In genomic region chr6:42136508-42137191, GRCh38 we compare ENCODE assay signal across 8 cellular contexts. TPM values are rescaled to one million over a fixed set of nuclear protein-coding genes. Genes with fewer than 3 reads are reported as not detected.
DNase-seq lines count a peak whose midpoint lies in the region; ATAC-seq and TF ChIP-seq lines count a peak whose summit lies in the region.

No MANE protein-coding gene starts in this region.

- H3K27ac ChIP-seq in ascending aorta = no peak overlapping the region

- peaks cover 17% of the 10 kb centered on the region for H3K27me3 Mint-ChIP-seq in brain

- intact Hi-C loops in mucosa of descending colon (cut with DNase I, micrococcal nuclease) = no loop called here
- intact Hi-C loops in ascending aorta (cut with DNase I) = no loop called here

- DNase-seq in activated gamma-delta T cell treated with Interleukin-2 at 50 U/mL for 16 hours (peak; percentile 17), activated gamma-delta T cell (lab: John Stamatoyannopoulos, UW) (no peak), NCI-H69 (lab: John Stamatoyannopoulos, UW) (peak; percentile 94), mucosa of descending colon (no peak), NCI-H345 (lab: John Stamatoyannopoulos, UW) (no peak), NCI-H2107 (lab: John Stamatoyannopoulos, UW) (no peak), ascending aorta (ENCODE audit: low spot score in 2 of 2) (no peak)

- no peak for TF ChIP-seq CTCF in brain (conservative IDR thresholded peaks at IDR 0.05)
- no peak for TF ChIP-seq CTCF in mucosa of descending colon (IDR thresholded peaks at IDR 0.05)
- TF ChIP-seq CTCF in ascending aorta (IDR thresholded peaks at IDR 0.05) = no peak

- ATAC-seq in mucosa of descending colon = peak; percentile 58

- H3K4me1 ChIP-seq in mucosa of descending colon (ENCODE audit: low read depth) (peaks cover 40% of the 10 kb centered on the region), ascending aorta (no peaks in the 10 kb centered on the region)

- H3K4me3 ChIP-seq in mucosa of descending colon (no peak overlapping the region), ascending aorta (no peak overlapping the region)

- H3K27ac Mint-ChIP-seq in brain = peak overlapping the region; percentile 20 to 82 (median 73)

- peaks cover 0 to 6% (median 0%) of the 10 kb centered on the region in 5 experiments for H3K9me3 Mint-ChIP-seq in brain

- H3K9me3 ChIP-seq in mucosa of descending colon (no peaks in the 10 kb centered on the region), ascending aorta (no peaks in the 10 kb centered on the region)

- H3K36me3 ChIP-seq in mucosa of descending colon (ENCODE audit: low read depth) (no peaks in the 10 kb centered on the region), ascending aorta (no peaks in the 10 kb centered on the region)

- H3K36me3 Mint-ChIP-seq in brain = no peaks in the 10 kb centered on the region

- peaks cover 37% of the 10 kb centered on the region for H3K4me1 Mint-ChIP-seq in brain

- H3K4me3 Mint-ChIP-seq in brain = peak overlapping the region in 3 of 5 experiments; percentile 58 to 69 (median 64)

- H3K27me3 ChIP-seq in ascending aorta = no peaks in the 10 kb centered on the region

RNA-seq across cellular contexts. Expression of gene C6orf132, which starts 5.8 kb away (rescaled TPM):
- 0.34 TPM for polyA plus RNA-seq in brain (ENCODE audit: insufficient read depth, low read depth, low replicate concordance)
- 10 to 100 TPM; 22.2 to 67.6 (median 57.6) TPM for total RNA-seq in mucosa of descending colon
- total RNA-seq in ascending aorta = 1.3 TPM

RNA-seq across cellular contexts. Expression of gene GUCA1A, which starts 36.5 kb away (rescaled TPM):
- polyA plus RNA-seq in brain (ENCODE audit: insufficient read depth, low read depth, low replicate concordance) = 0.20 TPM
- total RNA-seq in mucosa of descending colon (not detected), ascending aorta (0.21 TPM)

RNA-seq across cellular contexts. Expression of gene GUCA1B, which starts 58.1 kb away (rescaled TPM):
- 0.61 TPM for polyA plus RNA-seq in brain (ENCODE audit: insufficient read depth, low read depth, low replicate concordance)
- 1 to 10 TPM in 1 of 3 donors, under 1 TPM in 2; 0.81 to 3.1 (median 0.99) TPM for total RNA-seq in mucosa of descending colon
- 0.64 TPM for total RNA-seq in ascending aorta

Comparison
In these comparisons a context has a peak if more than half of its experiments do, and no peak if none do; other contexts are left out.
1. DNase-seq: peak in activated gamma-delta T cell treated with Interleukin-2 at 50 U/mL for 16 hours (single experiment) and NCI-H69 (single experiment); none in activated gamma-delta T cell (single experiment), mucosa of descending colon (0 of 3), NCI-H345 (single experiment), NCI-H2107 (single experiment) and ascending aorta (0 of 2).
2. RNA of gene C6orf132, which starts 5.8 kb away (total RNA-seq): 22.2 to 67.6 TPM in mucosa of descending colon; 1.3 TPM in ascending aorta (single experiment); every median in the first group is over 10 times any median in the second.